In genomic region chr6:49336514-49337131, GRCh38 we compare ENCODE assay signal across 3 cellular contexts.
A peak's percentile ranks its signal among the peaks of the same experiment; 100 is the strongest.
TF ChIP-seq lines count a peak whose summit lies in the region.

No MANE protein-coding gene starts in this region.

TF ChIP-seq in GM23338, 12 proteins besides CTCF, POLR2A, EP300 and RAD21 (continued from another document and continues in another):
- TF ChIP-seq EZH2 (IDR thresholded peaks at IDR 0.05; ENCODE audit: low read depth, unreplicated experiment) (no peak), POLR2AphosphoS5 (IDR thresholded peaks at IDR 0.05; ENCODE audit: low read depth) (no peak), EZH2phosphoT487 (IDR thresholded peaks at IDR 0.05; ENCODE audit: unreplicated experiment) (no peak), STAT1 (IDR thresholded peaks at IDR 0.05; ENCODE audit: unreplicated experiment) (no peak), ZNF331 (CRISPR knock-in tag; IDR thresholded peaks at IDR 0.05; ENCODE audit: low read depth) (no peak), NANOG (IDR thresholded peaks at IDR 0.05; ENCODE audit: borderline replicate concordance) (no peak), JUNB (IDR thresholded peaks at IDR 0.05; ENCODE audit: unreplicated experiment) (no peak), ZNF462 (CRISPR knock-in tag; IDR thresholded peaks at IDR 0.05) (no peak)

TF ChIP-seq in endothelial cell of umbilical vein, 7 proteins besides CTCF, POLR2A, EP300 and RAD21 (continued from another document):
- TF ChIP-seq MAX (IDR thresholded peaks at IDR 0.05; ENCODE audit: insufficient read depth, insufficient read length) (no peak), EZH2 (IDR thresholded peaks at IDR 0.05; ENCODE audit: borderline replicate concordance, low read depth, low read length, severe bottlenecking) (no peak), FOS (IDR thresholded peaks at IDR 0.05; ENCODE audit: borderline replicate concordance, insufficient read depth, low read length) (peak; percentile 47), JUN (IDR thresholded peaks at IDR 0.05; ENCODE audit: borderline replicate concordance, insufficient read depth, insufficient read length, low read depth) (peak; percentile 73), GATA2 (IDR thresholded peaks at IDR 0.05; ENCODE audit: insufficient read depth, insufficient read length, low read depth, low read length) (peak; percentile 88), MYC (IDR thresholded peaks at IDR 0.05; ENCODE audit: low read depth, low read length) (no peak)

TF ChIP-seq in HEK293T, 16 proteins besides CTCF, POLR2A, EP300 and RAD21:
- TF ChIP-seq SP1 (IDR thresholded peaks at IDR 0.05) (no peak), HDGF (IDR thresholded peaks at IDR 0.05; ENCODE audit: borderline replicate concordance) (no peak), CTBP1 (IDR thresholded peaks at IDR 0.05; ENCODE audit: borderline replicate concordance) (no peak), FOXK2 (IDR thresholded peaks at IDR 0.05) (no peak), L3MBTL2 (conservative IDR thresholded peaks at IDR 0.05) (no peak), ELF4 (IDR thresholded peaks at IDR 0.05) (no peak), ARNT (IDR thresholded peaks at IDR 0.05) (no peak), NFRKB (IDR thresholded peaks at IDR 0.05) (no peak)
